ENCODE assay signal across 9 cellular contexts in genomic region chr20:19915111-19915798, GRCh38.
DNase-seq lines count a peak whose midpoint lies in the region; ATAC-seq and TF ChIP-seq lines count a peak whose summit lies in the region.
"Had no signal": no experiment of that assay in that cellular context is flagged by ENCODE, and none has a peak within 500 bp of the region (broad histone marks: within the 10 kb centered on the region; RNA-seq: fewer than 3 reads in every experiment).

No MANE protein-coding gene starts in this region.

- WGBS in heart right ventricle, 2 donors, result 67 to 76% methylated on average over 6 of the region's 6 CpGs
- 21 to 31% (median 29%) methylated on average over 6 of the region's 6 CpGs for WGBS in spleen, 5 donors

- H3K4me3 ChIP-seq in heart right ventricle (no peak overlapping the region), spleen (no peak overlapping the region)

- no peaks in the 10 kb centered on the region for H3K27me3 ChIP-seq in heart right ventricle
- H3K27me3 ChIP-seq in spleen (replicated peaks in 1 of 7), result no peaks in the 10 kb centered on the region

- H3K4me1 ChIP-seq in heart right ventricle (peaks cover 12 to 93% (median 74%) of the 10 kb centered on the region in 9 donors), spleen (peaks cover 39 to 100% (median 71%) of the 10 kb centered on the region in 6 donors)

- ATAC-seq in HG02852 (IDR thresholded peaks at IDR 0.05; ENCODE audit: unreplicated experiment), result peak; percentile 30
- ATAC-seq in heart right ventricle, result peak; percentile 6 to 56 (median 27)
- ATAC-seq in GM21447 (IDR thresholded peaks at IDR 0.05; ENCODE audit: unreplicated experiment), result no peak

- peaks cover 0 to 17% (median 0%) of the 10 kb centered on the region in 9 donors for H3K36me3 ChIP-seq in heart right ventricle
- no peaks in the 10 kb centered on the region for H3K36me3 ChIP-seq in spleen

- H3K9me3 ChIP-seq in heart right ventricle, result no peaks in the 10 kb centered on the region
- no peaks in the 10 kb centered on the region for H3K9me3 ChIP-seq in spleen

- TF ChIP-seq CTCF in heart right ventricle (IDR thresholded peaks at IDR 0.05) (no peak), spleen (IDR thresholded peaks at IDR 0.05 in 8 of 11, conservative IDR thresholded peaks at IDR 0.05 in 3 of 11) (no peak)

- TF ChIP-seq POLR2A in spleen (IDR thresholded peaks at IDR 0.05), result no peak

- intact Hi-C loops in heart right ventricle (cut with DNase I), result no loop called here
- intact Hi-C loops in spleen (cut with DNase I; ENCODE audit: low total_unique reads), result no loop called here

- DNase-seq in SKM-1 treated with dmso at 0.1 percent for 144 hours (lab: John Stamatoyannopoulos, UW; ENCODE audit: unreplicated experiment) (peak; percentile 90), heart right ventricle (no peak), spleen (no peak), COLO829 (ENCODE audit: low spot score) (no peak), NCI-H446 (lab: John Stamatoyannopoulos, UW) (no peak), iPS-NIHi11 (ENCODE audit: low spot score) (no peak)
- DNase-seq: NCI-H69 had no signal

- H3K27ac ChIP-seq in heart right ventricle (peak overlapping the region in 9 of 10 donors; percentile 1 to 85 (median 44)), spleen (peak overlapping the region in 7 of 8 donors; percentile 17 to 79 (median 71))
